Comparison of ENCODE assay signal across 1 cellular context in the genomic region with DNA sequence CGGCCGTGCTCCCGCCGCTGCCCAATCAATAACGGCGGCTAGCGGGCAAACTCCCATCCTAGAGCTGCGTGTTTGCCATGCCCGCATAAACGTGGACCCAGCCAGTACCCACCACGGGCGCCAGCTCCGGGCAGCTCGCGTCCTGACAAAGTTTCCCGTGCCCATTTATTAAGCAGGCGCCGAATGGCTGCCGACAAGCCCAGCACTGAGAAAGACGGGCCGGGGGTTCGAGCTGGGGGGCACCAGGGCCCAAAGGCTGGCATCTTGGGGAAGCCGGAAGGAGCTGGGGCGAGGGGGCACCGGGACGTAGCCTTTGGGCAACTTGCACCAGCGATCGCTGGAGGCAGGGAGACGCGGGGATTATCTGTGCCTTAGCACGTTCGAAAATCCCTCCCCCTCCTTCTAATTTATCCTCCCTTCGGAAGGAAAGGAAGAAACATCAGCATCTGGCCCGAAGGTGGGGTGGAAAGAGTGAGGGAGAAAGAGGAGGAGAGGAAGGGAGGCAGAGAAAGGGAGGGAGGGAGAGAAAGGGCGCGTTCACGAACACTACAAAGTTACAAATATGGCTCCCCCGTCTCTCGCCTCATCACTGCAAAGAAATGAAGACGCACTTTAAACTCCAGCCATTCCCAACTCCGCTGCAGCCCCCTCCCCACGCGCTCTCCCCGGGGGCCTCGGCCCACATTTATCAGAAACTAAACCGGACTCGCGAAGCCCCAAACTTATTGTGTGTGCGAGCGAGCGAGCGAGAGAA.
TF ChIP-seq lines count a peak whose summit lies in the region.

No MANE protein-coding gene starts in this region.

TF ChIP-seq in Ishikawa, 13 proteins besides CTCF, POLR2A, EP300 and RAD21 (continued from another document):
- TF ChIP-seq, protein P1, sequence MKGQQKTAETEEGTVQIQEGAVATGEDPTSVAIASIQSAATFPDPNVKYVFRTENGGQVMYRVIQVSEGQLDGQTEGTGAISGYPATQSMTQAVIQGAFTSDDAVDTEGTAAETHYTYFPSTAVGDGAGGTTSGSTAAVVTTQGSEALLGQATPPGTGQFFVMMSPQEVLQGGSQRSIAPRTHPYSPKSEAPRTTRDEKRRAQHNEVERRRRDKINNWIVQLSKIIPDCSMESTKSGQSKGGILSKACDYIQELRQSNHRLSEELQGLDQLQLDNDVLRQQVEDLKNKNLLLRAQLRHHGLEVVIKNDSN (IDR thresholded peaks at IDR 0.05): no peak
- 0 out of 2 replicates have a peak, but pooled peaks have one; percentile 39 for TF ChIP-seq TAF1 (IDR thresholded peaks at IDR 0.05; ENCODE audit: low read depth)
